Comparison of ENCODE assay signal across 39 cellular contexts in genomic region chr20:60764771-60765170, GRCh38.
"Had no signal": no experiment of that assay in that cellular context is flagged by ENCODE, and none has a peak within 500 bp of the region (broad histone marks: within the 10 kb centered on the region; RNA-seq: fewer than 3 reads in every experiment).

No MANE protein-coding gene starts in this region.

- FAIRE-seq: TTC549 had no signal

- H3K9me3 ChIP-seq: ascending aorta had no signal

- H3K27me3 Mint-ChIP-seq: activated CD4-positive, alpha-beta memory T cell treated with anti-CD3 and anti-CD28 coated beads, Interleukin-2, amount 10 ng/mL, durations not matched to agents 7 days and 5 days; activated CD4-positive, alpha-beta T cell treated with anti-CD3 and anti-CD28 coated beads, Interleukin-2, amount 10 ng/mL, durations not matched to agents 24 days and 14 days; activated CD8-positive, alpha-beta memory T cell treated with anti-CD3 and anti-CD28 coated beads, Interleukin-2, amount 10 ng/mL, durations not matched to agents 7 days and 5 days; activated naive CD4-positive, alpha-beta T cell treated with anti-CD3 and anti-CD28 coated beads, Interleukin-2, amount 10 ng/mL, durations not matched to agents 7 days and 5 days; activated naive CD8-positive, alpha-beta T cell treated with anti-CD3 and anti-CD28 coated beads, Interleukin-2, amount 50 U/mL, for 24 hours had no signal

- H3K4me3 Mint-ChIP-seq: activated CD4-positive, alpha-beta memory T cell treated with anti-CD3 and anti-CD28 coated beads, Interleukin-2, amount 10 ng/mL, durations not matched to agents 7 days and 5 days; activated CD4-positive, alpha-beta T cell treated with anti-CD3 and anti-CD28 coated beads for 36 hours; activated CD4-positive, alpha-beta T cell treated with anti-CD3 and anti-CD28 coated beads, Interleukin-2, amount 10 ng/mL, durations not matched to agents 24 days and 14 days; activated CD8-positive, alpha-beta memory T cell treated with anti-CD3 and anti-CD28 coated beads, Interleukin-2, amount 10 ng/mL, durations not matched to agents 7 days and 5 days; activated CD8-positive, alpha-beta T cell treated with anti-CD3 and anti-CD28 coated beads, Interleukin-2, amount 10 ng/mL, durations not matched to agents 7 days and 5 days; activated naive CD4-positive, alpha-beta T cell treated with anti-CD3 and anti-CD28 coated beads, Interleukin-2, amount 10 ng/mL, durations not matched to agents 7 days and 5 days; activated naive CD4-positive, alpha-beta T cell treated with anti-CD3 and anti-CD28 coated beads, Interleukin-2, amount 50 U/mL, for 24 hours; activated naive CD8-positive, alpha-beta T cell; activated naive CD8-positive, alpha-beta T cell treated with anti-CD3 and anti-CD28 coated beads, Interleukin-2, amount 10 ng/mL, durations not matched to agents 7 days and 5 days; activated naive CD8-positive, alpha-beta T cell treated with anti-CD3 and anti-CD28 coated beads, Interleukin-2, amount 50 U/mL, for 24 hours; activated T-cell treated with anti-CD3 and anti-CD28 coated beads, Interleukin-2, amount 50 U/mL, for 24 hours; brain; central memory CD8-positive, alpha-beta T cell; T-helper 1 cell treated with Interleukin-12 subunit alpha and Interleukin-12 subunit beta and Interleukin-4 antibody, amounts not matched to agents 30 μg/mL and 1 μg/mL, for 36 hours; T-helper 2 cell treated with Interferon-gamma antibody and Interleukin-4, amounts not matched to agents 5 μg/mL and 100 μg/mL, for 36 hours; WTC11 had no signal

- H3K4me1 Mint-ChIP-seq: activated CD4-positive, alpha-beta memory T cell treated with anti-CD3 and anti-CD28 coated beads, Interleukin-2, amount 10 ng/mL, durations not matched to agents 7 days and 5 days; activated CD4-positive, alpha-beta T cell treated with anti-CD3 and anti-CD28 coated beads for 36 hours; activated CD4-positive, alpha-beta T cell treated with anti-CD3 and anti-CD28 coated beads, Interleukin-2, amount 10 ng/mL, durations not matched to agents 24 days and 14 days; activated CD8-positive, alpha-beta memory T cell treated with anti-CD3 and anti-CD28 coated beads, Interleukin-2, amount 10 ng/mL, durations not matched to agents 7 days and 5 days; activated naive CD4-positive, alpha-beta T cell treated with anti-CD3 and anti-CD28 coated beads, Interleukin-2, amount 10 ng/mL, durations not matched to agents 7 days and 5 days; activated naive CD4-positive, alpha-beta T cell treated with anti-CD3 and anti-CD28 coated beads, Interleukin-2, amount 50 U/mL, for 24 hours; activated naive CD8-positive, alpha-beta T cell treated with anti-CD3 and anti-CD28 coated beads, Interleukin-2, amount 10 ng/mL, durations not matched to agents 7 days and 5 days; activated naive CD8-positive, alpha-beta T cell treated with anti-CD3 and anti-CD28 coated beads, Interleukin-2, amount 50 U/mL, for 24 hours; central memory CD8-positive, alpha-beta T cell; WTC11 had no signal

- DNase-seq: activated CD4-positive, alpha-beta memory T cell treated with anti-CD3 and anti-CD28 coated beads, Interleukin-2, amount 10 ng/mL, durations not matched to agents 7 days and 5 days; activated CD4-positive, alpha-beta T cell treated with anti-CD3 and anti-CD28 coated beads for 1 hour; activated CD4-positive, alpha-beta T cell treated with anti-CD3 and anti-CD28 coated beads for 36 hours; activated CD4-positive, alpha-beta T cell treated with anti-CD3 and anti-CD28 coated beads, Interleukin-2, amount 10 ng/mL, durations not matched to agents 24 days and 14 days; activated CD4-positive, alpha-beta T cell treated with anti-CD3 and anti-CD28 coated beads, Interleukin-2, amount 50 U/mL, for 1 hour; activated CD4-positive, alpha-beta T cell treated with anti-CD3 and anti-CD28 coated beads, Interleukin-2, amount 50 U/mL, for 4 hours; activated CD4-positive, CD25-positive, alpha-beta regulatory T cell; activated CD8-positive, alpha-beta memory T cell treated with anti-CD3 and anti-CD28 coated beads for 24 hours; activated CD8-positive, alpha-beta memory T cell treated with anti-CD3 and anti-CD28 coated beads, Interleukin-2, amount 10 ng/mL, durations not matched to agents 7 days and 5 days; activated CD8-positive, alpha-beta memory T cell treated with anti-CD3 and anti-CD28 coated beads, Interleukin-2, amount 50 U/mL, for 48 hours; activated CD8-positive, alpha-beta T cell treated with anti-CD3 and anti-CD28 coated beads, Interleukin-2, amount 10 ng/mL, durations not matched to agents 7 days and 5 days; activated effector memory CD4-positive, alpha-beta T cell treated with Interleukin-2 at 50 U/mL for 16 hours; activated gamma-delta T cell; activated naive CD4-positive, alpha-beta T cell treated with anti-CD3 and anti-CD28 coated beads, Interleukin-2, amount 10 ng/mL, durations not matched to agents 7 days and 5 days; activated naive CD4-positive, alpha-beta T cell treated with Interleukin-2 at 50 U/mL for 16 hours; activated naive CD8-positive, alpha-beta T cell treated with anti-CD3 and anti-CD28 coated beads, Interleukin-2, amount 10 ng/mL, durations not matched to agents 7 days and 5 days; activated naive CD8-positive, alpha-beta T cell treated with anti-CD3 and anti-CD28 coated beads, Interleukin-2, amount 50 U/mL, for 24 hours; activated T-cell treated with anti-CD3 and anti-CD28 coated beads, Interleukin-2, amount 50 U/mL, for 24 hours; activated T-cell treated with anti-CD3 and anti-CD28 coated beads, Interleukin-2, amount 50 U/mL, for 48 hours; amygdala; anterior cingulate cortex; caudate nucleus; cerebellar nuclear complex; T-helper 1 cell; T-helper 2 cell; T-helper 9 cell; WERI-Rb-1 had no signal

- H3K27me3 ChIP-seq: ascending aorta, cardiac muscle cell had no signal

- H3K36me3 Mint-ChIP-seq: activated CD8-positive, alpha-beta memory T cell treated with anti-CD3 and anti-CD28 coated beads, Interleukin-2, amount 10 ng/mL, durations not matched to agents 7 days and 5 days; activated naive CD4-positive, alpha-beta T cell treated with anti-CD3 and anti-CD28 coated beads, Interleukin-2, amount 10 ng/mL, durations not matched to agents 7 days and 5 days; activated naive CD4-positive, alpha-beta T cell treated with anti-CD3 and anti-CD28 coated beads, Interleukin-2, amount 50 U/mL, for 24 hours; activated naive CD8-positive, alpha-beta T cell; activated naive CD8-positive, alpha-beta T cell treated with anti-CD3 and anti-CD28 coated beads, Interleukin-2, amount 10 ng/mL, durations not matched to agents 7 days and 5 days; brain had no signal

- H3K4me3 ChIP-seq: ascending aorta, cardiac muscle cell had no signal

- H3K4me1 ChIP-seq: ascending aorta had no signal

- ATAC-seq: activated CD4-positive, alpha-beta T cell treated with anti-CD3 and anti-CD28 coated beads for 36 hours; activated CD4-positive, CD25-positive, alpha-beta regulatory T cell treated with anti-CD3 and anti-CD28 coated beads, Interleukin-2, amount 50 U/mL, for 24 hours; activated CD8-positive, alpha-beta memory T cell treated with anti-CD3 and anti-CD28 coated beads, Interleukin-2, amount 10 ng/mL, durations not matched to agents 7 days and 5 days; activated CD8-positive, alpha-beta T cell treated with anti-CD3 and anti-CD28 coated beads, Interleukin-2, amount 10 ng/mL, durations not matched to agents 7 days and 5 days; activated naive CD8-positive, alpha-beta T cell treated with anti-CD3 and anti-CD28 coated beads, Interleukin-2, amount 50 U/mL, for 24 hours; WTC11 had no signal

- H3K27ac ChIP-seq: ascending aorta, cardiac muscle cell, WERI-Rb-1 had no signal

- H3K36me3 ChIP-seq: ascending aorta, cardiac muscle cell, WERI-Rb-1 had no signal

- H3K27ac Mint-ChIP-seq: activated CD4-positive, alpha-beta memory T cell treated with anti-CD3 and anti-CD28 coated beads, Interleukin-2, amount 10 ng/mL, durations not matched to agents 7 days and 5 days; activated CD4-positive, alpha-beta T cell treated with anti-CD3 and anti-CD28 coated beads for 36 hours; activated CD4-positive, alpha-beta T cell treated with anti-CD3 and anti-CD28 coated beads, Interleukin-2, amount 10 ng/mL, durations not matched to agents 24 days and 14 days; activated CD8-positive, alpha-beta memory T cell treated with anti-CD3 and anti-CD28 coated beads, Interleukin-2, amount 10 ng/mL, durations not matched to agents 7 days and 5 days; activated CD8-positive, alpha-beta T cell treated with anti-CD3 and anti-CD28 coated beads, Interleukin-2, amount 10 ng/mL, durations not matched to agents 7 days and 5 days; activated naive CD4-positive, alpha-beta T cell treated with anti-CD3 and anti-CD28 coated beads, Interleukin-2, amount 10 ng/mL, durations not matched to agents 7 days and 5 days; activated naive CD4-positive, alpha-beta T cell treated with anti-CD3 and anti-CD28 coated beads, Interleukin-2, amount 50 U/mL, for 24 hours; activated naive CD8-positive, alpha-beta T cell; activated naive CD8-positive, alpha-beta T cell treated with anti-CD3 and anti-CD28 coated beads, Interleukin-2, amount 10 ng/mL, durations not matched to agents 7 days and 5 days; activated naive CD8-positive, alpha-beta T cell treated with anti-CD3 and anti-CD28 coated beads, Interleukin-2, amount 50 U/mL, for 24 hours; activated T-cell treated with anti-CD3 and anti-CD28 coated beads, Interleukin-2, amount 50 U/mL, for 24 hours; activated T-helper 2 cell treated with anti-CD3 and anti-CD28 coated beads, Interferon-gamma antibody, Interleukin-2, Interleukin-4, amounts not matched to agents 10 μg/mL and 5 μg/mL and 100 μg/mL, durations not matched to agents 14 hours and 24 hours and 36 hours; brain; T-helper 1 cell treated with Interleukin-12 subunit alpha and Interleukin-12 subunit beta and Interleukin-4 antibody, amounts not matched to agents 30 μg/mL and 1 μg/mL, for 36 hours; T-helper 2 cell treated with Interferon-gamma antibody and Interleukin-4, amounts not matched to agents 5 μg/mL and 100 μg/mL, for 36 hours; WTC11 had no signal

- H3K9me3 Mint-ChIP-seq: activated CD4-positive, alpha-beta T cell treated with anti-CD3 and anti-CD28 coated beads, Interleukin-2, amount 10 ng/mL, durations not matched to agents 24 days and 14 days; activated naive CD4-positive, alpha-beta T cell treated with anti-CD3 and anti-CD28 coated beads, Interleukin-2, amount 50 U/mL, for 24 hours; activated naive CD8-positive, alpha-beta T cell treated with anti-CD3 and anti-CD28 coated beads, Interleukin-2, amount 10 ng/mL, durations not matched to agents 7 days and 5 days; activated T-cell treated with anti-CD3 and anti-CD28 coated beads, Interleukin-2, amount 50 U/mL, for 24 hours; activated T-helper 2 cell treated with anti-CD3 and anti-CD28 coated beads, Interferon-gamma antibody, Interleukin-2, Interleukin-4, amounts not matched to agents 10 μg/mL and 5 μg/mL and 100 μg/mL, durations not matched to agents 14 hours and 24 hours and 36 hours; central memory CD8-positive, alpha-beta T cell; T-helper 1 cell treated with Interleukin-12 subunit alpha and Interleukin-12 subunit beta and Interleukin-4 antibody, amounts not matched to agents 30 μg/mL and 1 μg/mL, for 36 hours; T-helper 2 cell treated with Interferon-gamma antibody and Interleukin-4, amounts not matched to agents 5 μg/mL and 100 μg/mL, for 36 hours had no signal
